10 cellular contexts compared by ENCODE assay signal in genomic region chr10:86017841-86018734, GRCh38.
DNase-seq lines count a peak whose midpoint lies in the region; ATAC-seq and TF ChIP-seq lines count a peak whose summit lies in the region.
"Had no signal": no experiment of that assay in that cellular context is flagged by ENCODE, and none has a peak within 500 bp of the region (broad histone marks: within the 10 kb centered on the region; RNA-seq: fewer than 3 reads in every experiment).

No MANE protein-coding gene starts in this region.

- TF ChIP-seq POLR2A in body of pancreas (IDR thresholded peaks at IDR 0.05), result no peak
- no peak for TF ChIP-seq POLR2A in lower leg skin (IDR thresholded peaks at IDR 0.05)

- TF ChIP-seq CTCF in body of pancreas (IDR thresholded peaks at IDR 0.05) (no peak), lower leg skin (IDR thresholded peaks at IDR 0.05) (no peak), colonic mucosa (IDR thresholded peaks at IDR 0.05) (no peak)

- H3K27ac ChIP-seq in BLaER1 (peak overlapping the region; percentile 98), body of pancreas (peak overlapping the region; percentile 67 to 75 (median 68)), colonic mucosa (no peak overlapping the region)

- intact Hi-C loops in body of pancreas (cut with DNase I), result no loop called here
- intact Hi-C loops in lower leg skin (cut with DNase I; ENCODE audit: low total_unique reads), result no loop called here
- intact Hi-C loops in colonic mucosa (cut with DNase I), result no loop called here

- H3K36me3 ChIP-seq in BLaER1, result no peaks in the 10 kb centered on the region
- H3K36me3 ChIP-seq in body of pancreas (replicated peaks in 1 of 2; ENCODE audit: insufficient read depth in 1 of 2, low read depth in 2 of 2), result no peaks in the 10 kb centered on the region
- no peaks in the 10 kb centered on the region for H3K36me3 ChIP-seq in colonic mucosa

- WGBS in body of pancreas, 2 donors, result 15 to 31% methylated on average over 6 to 13 of the region's 13 CpGs
- WGBS in lower leg skin, 2 donors, result 56 to 68% methylated on average over 13 of the region's 13 CpGs

- ATAC-seq in GM19452 (IDR thresholded peaks at IDR 0.05; ENCODE audit: unreplicated experiment) (peak; percentile 67), body of pancreas (peak; percentile 96)
- ATAC-seq: WTC11 had no signal

- peak overlapping the region; percentile 90 for H3K4me2 ChIP-seq in BLaER1

- peak; percentile 40 for DNase-seq in KBM-7
- peak; percentile 85 to 94 (median 92) for DNase-seq in body of pancreas
- no peak for DNase-seq in Ammon's horn (ENCODE audit: low spot score)
- DNase-seq in lower leg skin (ENCODE audit: low spot score in 2 of 2), result no peak
- DNase-seq in colonic mucosa, result no peak
- no peak for DNase-seq in hepatic stellate cell (ENCODE audit: low spot score)
- DNase-seq: stimulated activated naive CD4-positive, alpha-beta T cell treated with Interleukin-2 at 50 U/mL for 16 hours had no signal

- peak overlapping the region; percentile 43; the same call in 1 of the 2 replicates for H3K4me3 ChIP-seq in BLaER1
- H3K4me3 ChIP-seq in body of pancreas, result no peak overlapping the region
- no peak overlapping the region for H3K4me3 ChIP-seq in lower leg skin (ENCODE audit: low read depth, poor library complexity, severe bottlenecking)
- no peak overlapping the region for H3K4me3 ChIP-seq in colonic mucosa

- H3K27me3 ChIP-seq in BLaER1, result no peaks in the 10 kb centered on the region
- H3K27me3 ChIP-seq in body of pancreas, result no peaks in the 10 kb centered on the region
- H3K27me3 ChIP-seq in colonic mucosa, result no peaks in the 10 kb centered on the region

- H3K9ac ChIP-seq in BLaER1 (peak overlapping the region; percentile 78), colonic mucosa (ENCODE audit: low read depth in 2 of 2, low read length in 2 of 2) (no peak overlapping the region)

- in situ Hi-C loops in KBM-7 (cut with MboI; ENCODE audit: low pct_unique_long_range_greater_than_20kb, low sequenced_read_pairs), result no loop called here

- H4K20me1 ChIP-seq in BLaER1, result no peaks in the 10 kb centered on the region

- H3K4me1 ChIP-seq in BLaER1 (peaks cover 78% of the 10 kb centered on the region), body of pancreas (peaks cover 36% of the 10 kb centered on the region), colonic mucosa (no peaks in the 10 kb centered on the region)

- no peaks in the 10 kb centered on the region for H3K9me3 ChIP-seq in BLaER1
- H3K9me3 ChIP-seq in body of pancreas, result no peaks in the 10 kb centered on the region
- H3K9me3 ChIP-seq in colonic mucosa, result no peaks in the 10 kb centered on the region

Comparison
In these comparisons a context has a peak if more than half of its experiments do, and no peak if none do; other contexts are left out.
1. DNase-seq: peak in KBM-7 (single experiment) and body of pancreas (4 of 4); none in Ammon's horn (single experiment), lower leg skin (0 of 2), colonic mucosa (single experiment) and hepatic stellate cell (single experiment).